11 cellular contexts compared by ENCODE assay signal in genomic region chr9:76866689-76867088, GRCh38. TPM values are rescaled to one million over a fixed set of nuclear protein-coding genes. Genes with fewer than 3 reads are reported as not detected.
DNase-seq lines count a peak whose midpoint lies in the region; ATAC-seq and TF ChIP-seq lines count a peak whose summit lies in the region.
"Had no signal": no experiment of that assay in that cellular context is flagged by ENCODE, and none has a peak within 500 bp of the region (broad histone marks: within the 10 kb centered on the region; RNA-seq: fewer than 3 reads in every experiment).

No MANE protein-coding gene starts in this region.

- no peak for TF ChIP-seq POLR2A in right lobe of liver (IDR thresholded peaks at IDR 0.05)

- no peak for TF ChIP-seq CTCF in AG04450 (IDR thresholded peaks at IDR 0.05; ENCODE audit: low read depth, low read length)
- TF ChIP-seq CTCF in mammary epithelial cell (conservative IDR thresholded peaks at IDR 0.05 in 1 of 2, IDR thresholded peaks at IDR 0.05 in 1 of 2; ENCODE audit: extremely low read depth in 1 of 2, insufficient read depth in 1 of 2, low read depth in 1 of 2, low read length in 2 of 2), result no peak
- TF ChIP-seq CTCF in right lobe of liver (IDR thresholded peaks at IDR 0.05), result no peak

- no peak overlapping the region for H3K4me3 ChIP-seq in AG04450 (ENCODE audit: low read depth, low read length)
- H3K4me3 ChIP-seq in mammary epithelial cell (replicated peaks in 1 of 3; ENCODE audit: insufficient read depth in 1 of 3, low read depth in 2 of 3, low read length in 3 of 3), result no peak overlapping the region
- peak overlapping the region in 1 of 2 experiments; percentile 29 for H3K4me3 ChIP-seq in mesenchymal stem cell (ENCODE audit: insufficient read depth in 1 of 2, low read depth in 1 of 2, low read length in 2 of 2)
- H3K4me3 ChIP-seq in right lobe of liver, result no peak overlapping the region
- H3K4me3 ChIP-seq: vagina had no signal

- no peak overlapping the region for H3K4ac ChIP-seq in mesenchymal stem cell (ENCODE audit: low read depth in 1 of 2, low read length in 2 of 2)

- H3K27ac ChIP-seq in AG04450 (ENCODE audit: low read depth, low read length) (peak overlapping the region; percentile 63), mammary epithelial cell (ENCODE audit: insufficient read depth, low read depth, low read length) (no peak overlapping the region), mesenchymal stem cell (ENCODE audit: low read length, poor library complexity, severe bottlenecking) (peak overlapping the region; percentile 44), right lobe of liver (no peak overlapping the region)
- H3K27ac ChIP-seq: vagina had no signal

- no peaks in the 10 kb centered on the region for H4K20me1 ChIP-seq in mammary epithelial cell (ENCODE audit: insufficient read depth, low read length)

- no peak for ATAC-seq in HG02759 (IDR thresholded peaks at IDR 0.05; ENCODE audit: unreplicated experiment)
- ATAC-seq in right lobe of liver, result no peak
- ATAC-seq in stimulated activated memory B cell treated with anti-CD40 and anti-IgM and Interleukin-4, amounts not matched to agents 10 μg/mL and 1 μg/mL and 100 μg/mL, for 72 hours, result no peak

- POLR2A ChIA-PET in AG04450 (lab: Yijun Ruan, JAX), result no interaction called here

- peak overlapping the region in 1 of 2 experiments; percentile 73 for H2BK12ac ChIP-seq in mesenchymal stem cell (ENCODE audit: low read length in 2 of 2)

- no peak overlapping the region for H3K23ac ChIP-seq in mesenchymal stem cell (ENCODE audit: low read length in 2 of 2)

- no peak overlapping the region for H3K4me3 Mint-ChIP-seq in stimulated activated memory B cell treated with anti-CD40 and anti-IgM and Interleukin-4, amounts not matched to agents 10 μg/mL and 1 μg/mL and 100 μg/mL, for 72 hours

- no peaks in the 10 kb centered on the region for H3K79me2 ChIP-seq in mammary epithelial cell (ENCODE audit: insufficient read depth, low read length)

- H3K27ac Mint-ChIP-seq in stimulated activated memory B cell treated with anti-CD40 and anti-IgM and Interleukin-4, amounts not matched to agents 10 μg/mL and 1 μg/mL and 100 μg/mL, for 72 hours, result no peak overlapping the region

- H3K4me1 Mint-ChIP-seq in stimulated activated memory B cell treated with anti-CD40 and anti-IgM and Interleukin-4, amounts not matched to agents 10 μg/mL and 1 μg/mL and 100 μg/mL, for 72 hours, result no peaks in the 10 kb centered on the region

- no peak overlapping the region for H4K8ac ChIP-seq in mesenchymal stem cell (ENCODE audit: low read length)

- no peak overlapping the region for H2BK5ac ChIP-seq in mesenchymal stem cell (ENCODE audit: low read depth, low read length, poor library complexity, severe bottlenecking)

- H3K9ac ChIP-seq in mammary epithelial cell (ENCODE audit: insufficient read depth, low read length), result no peak overlapping the region
- H3K9ac ChIP-seq in mesenchymal stem cell (ENCODE audit: low read length), result peak overlapping the region; percentile 68

- BruUV-seq in mammary epithelial cell (replicated peaks; lab: Mats Ljungman, UMichigan), result no TSS peak

- H3K4me1 ChIP-seq in mammary epithelial cell (ENCODE audit: insufficient read depth, low read length) (no peaks in the 10 kb centered on the region), mesenchymal stem cell (ENCODE audit: control insufficient read depth, insufficient read depth, low read depth, low read length) (peaks cover 10% of the 10 kb centered on the region), right lobe of liver (no peaks in the 10 kb centered on the region)
- H3K4me1 ChIP-seq: vagina had no signal

- H3K36me3 ChIP-seq in mammary epithelial cell (ENCODE audit: insufficient read depth, low read length) (no peaks in the 10 kb centered on the region), mesenchymal stem cell (ENCODE audit: control insufficient read depth in 1 of 2, insufficient read depth in 2 of 2, low read depth in 1 of 2, low read length in 2 of 2) (no peaks in the 10 kb centered on the region), right lobe of liver (no peaks in the 10 kb centered on the region)
- H3K36me3 ChIP-seq: vagina had no signal

- no peak overlapping the region for H2AK5ac ChIP-seq in mesenchymal stem cell (ENCODE audit: low read length, severe bottlenecking)

- peak; percentile 85 for DNase-seq in AG04450 (ENCODE audit: low read depth, low spot score)
- peak; percentile 91 for DNase-seq in HS-27A (ENCODE audit: low read depth)
- peak; percentile 54 for DNase-seq in mammary epithelial cell
- DNase-seq in mesenchymal stem cell, result peak; percentile 75
- no peak for DNase-seq in right lobe of liver
- no peak for DNase-seq in activated CD4-positive, alpha-beta T cell treated with anti-CD3 and anti-CD28 coated beads, Interleukin-2, amount 50 U/mL, for 4 hours
- DNase-seq: MM.1S; stimulated activated CD4-positive, alpha-beta T cell treated with anti-CD3 and anti-CD28 coated beads, Interleukin-4, amount 100 ng/mL, for 4 hours had no signal

- no peak overlapping the region for H3K4me2 ChIP-seq in mammary epithelial cell (ENCODE audit: insufficient read depth, low read depth, low read length)
- no peak overlapping the region for H3K4me2 ChIP-seq in mesenchymal stem cell (ENCODE audit: low read length, poor library complexity, severe bottlenecking)

- H3K9me3 ChIP-seq in AG04450 (ENCODE audit: control insufficient read depth, insufficient read depth, low read length) (no peaks in the 10 kb centered on the region), mammary epithelial cell (replicated peaks; ENCODE audit: insufficient read depth, low read length) (no peaks in the 10 kb centered on the region), mesenchymal stem cell (ENCODE audit: control insufficient read depth, low read length) (no peaks in the 10 kb centered on the region), right lobe of liver (no peaks in the 10 kb centered on the region)
- H3K9me3 ChIP-seq: vagina had no signal

- no peaks in the 10 kb centered on the region for H3K79me1 ChIP-seq in mesenchymal stem cell (replicated peaks; ENCODE audit: low read length, poor library complexity, severe bottlenecking)

- H2BK120ac ChIP-seq in mesenchymal stem cell (ENCODE audit: low read depth, low read length), result no peak overlapping the region

- H2BK15ac ChIP-seq in mesenchymal stem cell (ENCODE audit: low read depth, poor library complexity, severe bottlenecking), result no peak overlapping the region

- no peak overlapping the region for H2AFZ ChIP-seq in mammary epithelial cell (ENCODE audit: low read depth, low read length)
- no peak overlapping the region for H2AFZ ChIP-seq in mesenchymal stem cell (ENCODE audit: low read depth, low read length)

- intact Hi-C loops in mammary epithelial cell (cut with micrococcal nuclease) (no loop called here), right lobe of liver (cut with DNase I) (no loop called here)

- dilution Hi-C loops in mammary epithelial cell (cut with HindIII; ENCODE audit: low sequenced_read_pairs), result no loop called here

- in situ Hi-C loops in mammary epithelial cell (cut with MboI; ENCODE audit: low sequenced_read_pairs in 2 of 2), result no loop called here

- H3K18ac ChIP-seq in mesenchymal stem cell (ENCODE audit: low read depth in 1 of 2, low read length in 2 of 2), result no peak overlapping the region

- H4K91ac ChIP-seq in mesenchymal stem cell (ENCODE audit: low read length), result no peak overlapping the region

- H3K27me3 Mint-ChIP-seq in stimulated activated memory B cell treated with anti-CD40 and anti-IgM and Interleukin-4, amounts not matched to agents 10 μg/mL and 1 μg/mL and 100 μg/mL, for 72 hours, result peaks cover 9% of the 10 kb centered on the region

- H3K27me3 ChIP-seq in AG04450 (ENCODE audit: control insufficient read depth, insufficient read depth, low read length), result no peaks in the 10 kb centered on the region
- H3K27me3 ChIP-seq in mammary epithelial cell (ENCODE audit: insufficient read depth, low read length), result no peaks in the 10 kb centered on the region
- H3K27me3 ChIP-seq in mesenchymal stem cell (ENCODE audit: control insufficient read depth in 1 of 2, insufficient read depth in 1 of 2, low read length in 2 of 2), result no peaks in the 10 kb centered on the region
- no peaks in the 10 kb centered on the region for H3K27me3 ChIP-seq in right lobe of liver
- H3K27me3 ChIP-seq: vagina had no signal

- WGBS in mammary epithelial cell (ENCODE audit: low coverage, missing lambda C conversion rate), result 70% methylated on average over 6 of the region's 7 CpGs
- 15% methylated on average over 7 of the region's 7 CpGs for WGBS in mesenchymal stem cell
- WGBS in right lobe of liver (ENCODE audit: insufficient coverage, low coverage, low lambda C conversion rate, missing lambda C conversion rate), result 30% methylated on average over 7 of the region's 7 CpGs

- H3K36me3 Mint-ChIP-seq in stimulated activated memory B cell treated with anti-CD40 and anti-IgM and Interleukin-4, amounts not matched to agents 10 μg/mL and 1 μg/mL and 100 μg/mL, for 72 hours, result no peaks in the 10 kb centered on the region

- CTCF ChIA-PET in AG04450 (lab: Charles Lee) (no interaction called here), mammary epithelial cell (lab: Charles Lee; ENCODE audit: low non-redundant PET) (no interaction called here)

- peaks cover 4% of the 10 kb centered on the region for H3K9me3 Mint-ChIP-seq in stimulated activated memory B cell treated with anti-CD40 and anti-IgM and Interleukin-4, amounts not matched to agents 10 μg/mL and 1 μg/mL and 100 μg/mL, for 72 hours

- H3K14ac ChIP-seq in mesenchymal stem cell (ENCODE audit: low read length in 2 of 2), result no peak overlapping the region

RNA-seq across cellular contexts. Expression of gene PRUNE2, which starts 39.2 kb away (rescaled TPM):
- polyA plus RNA-seq in AG04450 (2011; rRNA removed) (1.1 TPM in 2 replicates), mammary epithelial cell (1.3 TPM)
- 1.4 TPM in 2 replicates for polyA minus RNA-seq in AG04450 (2011; rRNA and poly(A)+ RNA removed)
- total RNA-seq in mammary epithelial cell (1 to 10 TPM; 1.6 to 9.2 TPM), right lobe of liver (1 to 10 TPM; 1.4 to 3.3 (median 2.1) TPM)
- not detected for polyA minus RNA-seq in mammary epithelial cell
- polyA plus RNA-seq in mesenchymal stem cell (2013, experiment 1 of 2), result 0.72 TPM
- 0.73 TPM for polyA plus RNA-seq in mesenchymal stem cell (2013, experiment 2 of 2)

Comparison
In these comparisons a context has a peak if more than half of its experiments do, and no peak if none do; other contexts are left out.
1. DNase-seq: peak in AG04450 (single experiment), HS-27A (single experiment), mammary epithelial cell (single experiment) and mesenchymal stem cell (single experiment); none in right lobe of liver (0 of 3) and activated CD4-positive, alpha-beta T cell treated with anti-CD3 and anti-CD28 coated beads, Interleukin-2, amount 50 U/mL, for 4 hours (0 of 2).
2. H3K27ac ChIP-seq: peak in AG04450 (single experiment) and mesenchymal stem cell (single experiment); none in mammary epithelial cell (single experiment) and right lobe of liver (0 of 3).